ENCODE assay signal across 13 cellular contexts in genomic region chr2:16039055-16039454, GRCh38.
"Had no signal": no experiment of that assay in that cellular context is flagged by ENCODE, and none has a peak within 500 bp of the region (broad histone marks: within the 10 kb centered on the region; RNA-seq: fewer than 3 reads in every experiment).

No MANE protein-coding gene starts in this region.

- H3K4me3 Mint-ChIP-seq: naive thymus-derived CD8-positive, alpha-beta T cell; stimulated activated memory B cell treated with anti-CD40 and anti-IgM and Interleukin-4, amounts not matched to agents 10 μg/mL and 1 μg/mL and 100 μg/mL, for 72 hours; stimulated activated naive CD8-positive, alpha-beta T cell treated with anti-CD3 and anti-CD28 coated beads, Interleukin-15, Interleukin-2, amounts not matched to agents 100 ng/mL and 50 ng/mL, for 24 hours had no signal

- H3K27ac Mint-ChIP-seq: naive thymus-derived CD8-positive, alpha-beta T cell; stimulated activated memory B cell treated with anti-CD40 and anti-IgM and Interleukin-4, amounts not matched to agents 10 μg/mL and 1 μg/mL and 100 μg/mL, for 72 hours; stimulated activated naive CD8-positive, alpha-beta T cell treated with anti-CD3 and anti-CD28 coated beads, Interleukin-15, Interleukin-2, amounts not matched to agents 100 ng/mL and 50 ng/mL, for 24 hours had no signal

- FAIRE-seq: endothelial cell of umbilical vein had no signal

- DNase-seq: colonic mucosa; dermis blood vessel endothelial cell; erythroblast; foreskin keratinocyte; heart left ventricle; hippocampal formation; mammary epithelial cell; naive thymus-derived CD8-positive, alpha-beta T cell; stimulated activated CD4-positive, alpha-beta T cell treated with anti-CD3 and anti-CD28 coated beads, Interleukin-4, amount 100 ng/mL, for 24 hours; testis had no signal

- H3K9me3 Mint-ChIP-seq: naive thymus-derived CD8-positive, alpha-beta T cell; stimulated activated memory B cell treated with anti-CD40 and anti-IgM and Interleukin-4, amounts not matched to agents 10 μg/mL and 1 μg/mL and 100 μg/mL, for 72 hours; stimulated activated naive CD8-positive, alpha-beta T cell treated with anti-CD3 and anti-CD28 coated beads, Interleukin-15, Interleukin-2, amounts not matched to agents 100 ng/mL and 50 ng/mL, for 24 hours had no signal

- H3K4me1 Mint-ChIP-seq: stimulated activated memory B cell treated with anti-CD40 and anti-IgM and Interleukin-4, amounts not matched to agents 10 μg/mL and 1 μg/mL and 100 μg/mL, for 72 hours had no signal

- H3K36me3 Mint-ChIP-seq: naive thymus-derived CD8-positive, alpha-beta T cell; stimulated activated memory B cell treated with anti-CD40 and anti-IgM and Interleukin-4, amounts not matched to agents 10 μg/mL and 1 μg/mL and 100 μg/mL, for 72 hours had no signal
